Comparison of ENCODE assay signal across 9 cellular contexts in genomic region chr1:58786184-58786926, GRCh38. TPM values are rescaled to one million over a fixed set of nuclear protein-coding genes. Genes with fewer than 3 reads are reported as not detected.
A peak's percentile ranks its signal among the peaks of the same experiment; 100 is the strongest.
DNase-seq lines count a peak whose midpoint lies in the region; ATAC-seq and TF ChIP-seq lines count a peak whose summit lies in the region.
"Had no signal": no experiment of that assay in that cellular context is flagged by ENCODE, and none has a peak within 500 bp of the region (broad histone marks: within the 10 kb centered on the region; RNA-seq: fewer than 3 reads in every experiment).

No MANE protein-coding gene starts in this region.

- H3K4me1 ChIP-seq in mucosa of stomach (ENCODE audit: control insufficient read depth, insufficient read depth, low read length), result no peaks in the 10 kb centered on the region

- DNase-seq in activated naive CD4-positive, alpha-beta T cell treated with anti-CD3 and anti-CD28 coated beads, Interleukin-2, amount 50 U/mL, for 72 hours (ENCODE audit: low spot score in 2 of 2), result no peak
- DNase-seq in choroid plexus epithelial cell (ENCODE audit: low read depth) (peak; percentile 91), type B pancreatic cell (ENCODE audit: extremely low spot score, unreplicated experiment) (no peak), Kasumi-1 (lab: John Stamatoyannopoulos, UW) (no peak)

- no peak for TF ChIP-seq CTCF in choroid plexus epithelial cell (conservative IDR thresholded peaks at IDR 0.05; ENCODE audit: low read depth, low read length)
- TF ChIP-seq CTCF in type B pancreatic cell (conservative IDR thresholded peaks at IDR 0.05), result no peak

- no peak for ATAC-seq in activated naive CD4-positive, alpha-beta T cell treated with anti-CD3 and anti-CD28 coated beads, Interleukin-2, amount 50 U/mL, for 72 hours
- ATAC-seq in HG02642 (IDR thresholded peaks at IDR 0.05; ENCODE audit: poor library complexity, unreplicated experiment) (no peak), GM19351 (IDR thresholded peaks at IDR 0.05; ENCODE audit: unreplicated experiment) (no peak)

- peaks cover 35% of the 10 kb centered on the region for H3K4me1 Mint-ChIP-seq in activated naive CD4-positive, alpha-beta T cell treated with anti-CD3 and anti-CD28 coated beads, Interleukin-2, amount 50 U/mL, for 24 hours
- H3K4me1 Mint-ChIP-seq in type B pancreatic cell (ENCODE audit: unreplicated experiment), result peaks cover 14% of the 10 kb centered on the region

- H3K27ac Mint-ChIP-seq in activated naive CD4-positive, alpha-beta T cell treated with anti-CD3 and anti-CD28 coated beads, Interleukin-2, amount 50 U/mL, for 24 hours, result no peak overlapping the region
- peak overlapping the region in 1 of 2 donors; percentile 78 for H3K27ac Mint-ChIP-seq in activated naive CD4-positive, alpha-beta T cell treated with anti-CD3 and anti-CD28 coated beads, Interleukin-2, amount 50 U/mL, for 72 hours
- H3K27ac Mint-ChIP-seq in type B pancreatic cell, result peak overlapping the region; percentile 100

- H3K9ac ChIP-seq in mucosa of stomach (ENCODE audit: low read length), result peak overlapping the region; percentile 90

- H3K9me3 ChIP-seq in mucosa of stomach (ENCODE audit: control insufficient read depth, low read length), result no peaks in the 10 kb centered on the region
- H3K9me3 ChIP-seq: BLaER1 had no signal

- H3K27me3 Mint-ChIP-seq in activated naive CD4-positive, alpha-beta T cell treated with anti-CD3 and anti-CD28 coated beads, Interleukin-2, amount 50 U/mL, for 24 hours, result no peaks in the 10 kb centered on the region
- peaks cover 13% of the 10 kb centered on the region for H3K27me3 Mint-ChIP-seq in type B pancreatic cell

- peak overlapping the region; percentile 9 for H3K4me3 Mint-ChIP-seq in activated naive CD4-positive, alpha-beta T cell treated with anti-CD3 and anti-CD28 coated beads, Interleukin-2, amount 50 U/mL, for 24 hours
- H3K4me3 Mint-ChIP-seq in type B pancreatic cell, result peak overlapping the region; percentile 97

- peaks cover 8% of the 10 kb centered on the region for H3K36me3 ChIP-seq in mucosa of stomach (ENCODE audit: control insufficient read depth, insufficient read depth, low read length)
- H3K36me3 ChIP-seq: BLaER1 had no signal

- no peaks in the 10 kb centered on the region for H3K27me3 ChIP-seq in mucosa of stomach (ENCODE audit: control insufficient read depth, insufficient read depth, low read length)

- H3K9me3 Mint-ChIP-seq in activated naive CD4-positive, alpha-beta T cell treated with anti-CD3 and anti-CD28 coated beads, Interleukin-2, amount 50 U/mL, for 24 hours, result peaks cover 6% of the 10 kb centered on the region
- H3K9me3 Mint-ChIP-seq in activated naive CD4-positive, alpha-beta T cell treated with anti-CD3 and anti-CD28 coated beads, Interleukin-2, amount 50 U/mL, for 72 hours, result peaks cover 8 to 24% of the 10 kb centered on the region in 2 donors
- H3K9me3 Mint-ChIP-seq in type B pancreatic cell, result peaks cover 6% of the 10 kb centered on the region

- H3K4me3 ChIP-seq in choroid plexus epithelial cell (ENCODE audit: low read depth, low read length) (no peak overlapping the region), mucosa of stomach (ENCODE audit: low read length) (no peak overlapping the region)

- H3K36me3 Mint-ChIP-seq in activated naive CD4-positive, alpha-beta T cell treated with anti-CD3 and anti-CD28 coated beads, Interleukin-2, amount 50 U/mL, for 24 hours, result peaks cover 13% of the 10 kb centered on the region
- H3K36me3 Mint-ChIP-seq in activated naive CD4-positive, alpha-beta T cell treated with anti-CD3 and anti-CD28 coated beads, Interleukin-2, amount 50 U/mL, for 72 hours, result peaks cover 21 to 45% of the 10 kb centered on the region in 2 donors
- peaks cover 22% of the 10 kb centered on the region for H3K36me3 Mint-ChIP-seq in type B pancreatic cell

RNA-seq across cellular contexts. Expression of gene JUN, which starts 2.5 kb away (rescaled TPM):
- total RNA-seq in activated naive CD4-positive, alpha-beta T cell treated with anti-CD3 and anti-CD28 coated beads, Interleukin-2, amount 50 U/mL, for 72 hours, result 10 to 100 TPM; 31.7 to 54.8 TPM
- 160 and 262 TPM in 2 replicates for total RNA-seq in type B pancreatic cell (ENCODE audit: low replicate concordance)
